ENCODE assay signal across 8 cellular contexts in genomic region chr22:29883045-29883830, GRCh38. TPM values are rescaled to one million over a fixed set of nuclear protein-coding genes. Genes with fewer than 3 reads are reported as not detected.
A peak's percentile ranks its signal among the peaks of the same experiment; 100 is the strongest.
DNase-seq lines count a peak whose midpoint lies in the region; ATAC-seq, FAIRE-seq and TF ChIP-seq lines count a peak whose summit lies in the region.

Gene MTMR3 (plus strand): TSS chr22:29883174. CDS start chr22:29971060, 87,886 bp downstream.

- POLR2A ChIA-PET in BJ (lab: Charles Lee), result no interaction called here
- POLR2A ChIA-PET in H1 (lab: Charles Lee; ENCODE audit: partially characterized antibody), result interaction anchor here (1.3 kb wide), 1 partner anchor 51 kb away, joined by 3 read pairs; no protein-coding TSS in a partner anchor

- H2BK5ac ChIP-seq in H1 (ENCODE audit: low read depth, low read length), result peak within 1 kb of the TSS; percentile 75; the same call in 1 of the 2 replicates

- no peak; a peak in 1 of 4 replicates for TF ChIP-seq RAD21 in H1 (IDR thresholded peaks at IDR 0.05 in 1 of 2, conservative IDR thresholded peaks at IDR 0.05 in 1 of 2; ENCODE audit: low read depth in 2 of 2, low read length in 2 of 2)

- H3K9me3 Mint-ChIP-seq in activated CD8-positive, alpha-beta memory T cell treated with anti-CD3 and anti-CD28 coated beads, Interleukin-2, amount 10 ng/mL, durations not matched to agents 7 days and 5 days (ENCODE audit: low read depth), result no peaks in the 10 kb centered on the region

- no peak for TF ChIP-seq EP300 in H1 (IDR thresholded peaks at IDR 0.05; ENCODE audit: borderline replicate concordance in 1 of 2, low read depth in 2 of 2, low read length in 2 of 2)

- H3K4me1 Mint-ChIP-seq in activated CD8-positive, alpha-beta memory T cell treated with anti-CD3 and anti-CD28 coated beads, Interleukin-2, amount 10 ng/mL, durations not matched to agents 7 days and 5 days, result peaks cover 12% of the 10 kb centered on the region

- H2BK20ac ChIP-seq in H1 (ENCODE audit: low read length), result no peak within 1 kb of the TSS

- peaks cover 2% of the 10 kb centered on the region for H3K36me3 Mint-ChIP-seq in activated CD8-positive, alpha-beta memory T cell treated with anti-CD3 and anti-CD28 coated beads, Interleukin-2, amount 10 ng/mL, durations not matched to agents 7 days and 5 days

- peak; percentile 85 for ATAC-seq in activated CD8-positive, alpha-beta memory T cell treated with anti-CD3 and anti-CD28 coated beads, Interleukin-2, amount 10 ng/mL, durations not matched to agents 7 days and 5 days

- no peak within 1 kb of the TSS for H3K4ac ChIP-seq in H1 (replicated peaks; ENCODE audit: insufficient read length, low read depth, low read length)

- peaks cover 0 to 46% of the 10 kb centered on the region in 2 experiments; a peak in 2 of 4 replicates for H3K79me2 ChIP-seq in H1 (ENCODE audit: control insufficient read depth in 1 of 2, insufficient read depth in 2 of 2, low read length in 2 of 2)

- H3K27me3 ChIP-seq in BJ (ENCODE audit: control insufficient read depth, insufficient read depth, low read length) (no peaks in the 10 kb centered on the region), H1 (replicated peaks in 1 of 4; ENCODE audit: control insufficient read depth in 3 of 4, extremely low read depth in 1 of 4, insufficient read depth in 3 of 4, low read length in 3 of 4) (no peaks in the 10 kb centered on the region)

- no peak within 1 kb of the TSS for H4K91ac ChIP-seq in H1 (replicated peaks; ENCODE audit: insufficient read length, low read length)

- peak within 1 kb of the TSS; percentile 89 for H4K8ac ChIP-seq in H1 (ENCODE audit: extremely low read depth, insufficient read depth, low read length)

- no peak within 1 kb of the TSS for H2BK15ac ChIP-seq in H1 (ENCODE audit: low read length)

- H3K36me3 ChIP-seq in BJ (ENCODE audit: control insufficient read depth, insufficient read depth, low read length), result no peaks in the 10 kb centered on the region
- H3K36me3 ChIP-seq in H1 (ENCODE audit: control insufficient read depth in 2 of 4, insufficient read depth in 4 of 4, low read length in 3 of 4), result no peaks in the 10 kb centered on the region

- 0 out of 2 replicates have a peak, but pooled peaks cover 2% of the 10 kb centered on the region for H3K23me2 ChIP-seq in H1 (ENCODE audit: low read depth, low read length)

- H3K4me3 ChIP-seq in BJ (ENCODE audit: low read depth, low read length), result peak within 1 kb of the TSS; percentile 67
- H3K4me3 ChIP-seq in H1 (ENCODE audit: extremely low read depth in 1 of 4, insufficient read depth in 2 of 4, low read depth in 3 of 4, low read length in 4 of 4), result peak within 1 kb of the TSS; percentile 84 to 96 (median 86)

- WGBS in H1 (ENCODE audit: extremely low coverage in 1 of 2, insufficient coverage in 1 of 2, insufficient read length in 1 of 2, insufficient replicate concordance in 2 of 2, low coverage in 1 of 2, low lambda C conversion rate in 2 of 2, missing lambda C conversion rate in 1 of 2), 2 experiments, result 1% methylated on average over 61 of the region's 88 CpGs; no CpG with 5 or more reads in 1 of the 2 experiments

- H3K56ac ChIP-seq in H1 (replicated peaks; ENCODE audit: insufficient read length, low read depth, low read length), result peak within 1 kb of the TSS; percentile 79

- peak within 1 kb of the TSS; percentile 98 for H3K18ac ChIP-seq in H1 (ENCODE audit: extremely low read depth, low read length)

- no peak; the same call in none of the 2 replicates for TF ChIP-seq CTCF in BJ (IDR thresholded peaks at IDR 0.05; ENCODE audit: insufficient read depth, low read depth, low read length)
- peak in 1 of 3 experiments; percentile 7; a peak in 1 of 4 replicates for TF ChIP-seq CTCF in H1 (IDR thresholded peaks at IDR 0.05; ENCODE audit: control extremely low read depth in 1 of 3, insufficient read depth in 1 of 3, low read depth in 1 of 3, low read length in 3 of 3)

- H3K27ac ChIP-seq in H1 (ENCODE audit: low read depth, low read length), result peak within 1 kb of the TSS; percentile 80; the same call in 1 of the 2 replicates

- H4K5ac ChIP-seq in H1 (ENCODE audit: insufficient read length, low read depth, low read length), result peak within 1 kb of the TSS; percentile 55

- H3K14ac ChIP-seq in H1 (ENCODE audit: insufficient read length), result no peak within 1 kb of the TSS

- no peak for FAIRE-seq in H1 (lab: Jason Lieb, UNC)

- peaks cover 0 to 5% of the 10 kb centered on the region in 2 experiments for H4K20me1 ChIP-seq in H1 (replicated peaks in 1 of 2; ENCODE audit: control insufficient read depth in 1 of 2, insufficient read depth in 2 of 2, low read length in 2 of 2)

- no peaks in the 10 kb centered on the region for H3K9me3 ChIP-seq in H1 (ENCODE audit: insufficient read depth in 2 of 2, low read depth in 1 of 2, low read length in 1 of 2)

- 0 out of 3 replicates have a peak, but pooled peaks of 1 of the 2 experiments have one; percentile 38 for TF ChIP-seq POLR2A in H1 (IDR thresholded peaks at IDR 0.05; ENCODE audit: control extremely low read depth in 1 of 2, low read depth in 2 of 2, low read length in 2 of 2)

- peaks cover 0 to 5% (median 3%) of the 10 kb centered on the region in 4 experiments; a peak in 4 of 7 replicates for H3K4me1 ChIP-seq in H1 (replicated peaks in 1 of 4; ENCODE audit: control insufficient read depth in 3 of 4, insufficient read depth in 4 of 4, low read length in 3 of 4)

- peak within 1 kb of the TSS; percentile 45; the same call in 1 of the 2 replicates for H2AFZ ChIP-seq in H1 (ENCODE audit: low read length)

- H3K23ac ChIP-seq in H1 (ENCODE audit: insufficient read length), result no peak within 1 kb of the TSS

- H3K27me3 Mint-ChIP-seq in activated CD8-positive, alpha-beta memory T cell treated with anti-CD3 and anti-CD28 coated beads, Interleukin-2, amount 10 ng/mL, durations not matched to agents 7 days and 5 days, result peaks cover 7% of the 10 kb centered on the region

- H2BK12ac ChIP-seq in H1 (ENCODE audit: low read depth, low read length), result no peak within 1 kb of the TSS

- peak within 1 kb of the TSS; percentile 76 to 96 (median 84) for H3K9ac ChIP-seq in H1 (replicated peaks in 1 of 4; ENCODE audit: extremely low read depth in 1 of 4, low read depth in 3 of 4, low read length in 3 of 4)

- CTCF ChIA-PET in BJ (lab: Yijun Ruan, JAX), result interaction anchor here (0.9 to 2.9 kb wide), 2 partner anchors 27 to 122 kb away, joined by 5 to 8 read pairs; no protein-coding TSS in a partner anchor
- CTCF ChIA-PET in activated CD8-positive, alpha-beta memory T cell treated with anti-CD3 and anti-CD28 coated beads, Interleukin-2, amount 10 ng/mL, durations not matched to agents 7 days and 5 days (lab: Charles Lee), result interaction anchor here (0.9 to 1.7 kb wide), 4 partner anchors 18 to 258 kb away, joined by 3 to 4 read pairs (median 4); no protein-coding TSS in a partner anchor
- CTCF ChIA-PET in H1 (lab: Charles Lee; ENCODE audit: partially characterized antibody), result interaction anchor here (1.2 to 1.5 kb wide), 3 partner anchors 12 to 119 kb away, joined by 3 to 4 read pairs (median 3); no protein-coding TSS in a partner anchor

- H3K4me2 ChIP-seq in H1 (ENCODE audit: insufficient read depth in 1 of 2, low read depth in 2 of 2, low read length in 2 of 2), result peak within 1 kb of the TSS; percentile 45 to 75

- no peak within 1 kb of the TSS for H2BK120ac ChIP-seq in H1 (replicated peaks; ENCODE audit: low read depth, low read length)

- peak within 1 kb of the TSS; percentile 87 for H3K4me3 Mint-ChIP-seq in activated CD8-positive, alpha-beta memory T cell treated with anti-CD3 and anti-CD28 coated beads, Interleukin-2, amount 10 ng/mL, durations not matched to agents 7 days and 5 days

- DNase-seq in BJ (ENCODE audit: low read depth), result peak; percentile 15
- DNase-seq in GM19240 (ENCODE audit: insufficient read length, low spot score), result peak; percentile 29
- DNase-seq in HK-2 (ENCODE audit: unreplicated experiment), result peak; percentile 92
- DNase-seq in NOMO-1 treated with DMSO at 0.1 percent for 48 hours (lab: John Stamatoyannopoulos, UW; ENCODE audit: unreplicated experiment), result peak; percentile 83
- DNase-seq in activated CD8-positive, alpha-beta memory T cell treated with anti-CD3 and anti-CD28 coated beads, Interleukin-2, amount 10 ng/mL, durations not matched to agents 7 days and 5 days, result peak; percentile 94
- DNase-seq in H1 (ENCODE audit: low read depth in 1 of 2, low spot score in 2 of 2), result peak; percentile 64 to 99
- peak; percentile 99 for DNase-seq in mesenteric fat pad (ENCODE audit: low spot score)
- DNase-seq in stimulated activated CD8-positive, alpha-beta memory T cell treated with anti-CD3 and anti-CD28 coated beads, Interleukin-15, amount 100 ng/mL, for 1 hour (ENCODE audit: low read depth), result peak; percentile 85

- H2AK5ac ChIP-seq in H1 (ENCODE audit: low read depth, low read length), result no peak within 1 kb of the TSS

- peak within 1 kb of the TSS; percentile 85 for H3K27ac Mint-ChIP-seq in activated CD8-positive, alpha-beta memory T cell treated with anti-CD3 and anti-CD28 coated beads, Interleukin-2, amount 10 ng/mL, durations not matched to agents 7 days and 5 days

- H3K79me1 ChIP-seq in H1 (ENCODE audit: low read depth, low read length), result no peaks in the 10 kb centered on the region

TF ChIP-seq in H1, 55 proteins besides CTCF, POLR2A, EP300 and RAD21 (continues in another document):
- peak; percentile 91 for TF ChIP-seq YY1 (IDR thresholded peaks at IDR 0.05; ENCODE audit: low read depth, low read length)
- TF ChIP-seq SIN3A (conservative IDR thresholded peaks at IDR 0.05 in 1 of 2, IDR thresholded peaks at IDR 0.05 in 1 of 2; ENCODE audit: low read depth in 1 of 2, low read length in 2 of 2), result peak; percentile 10 to 73; a peak in 1 of 4 replicates
- TF ChIP-seq GTF2F1 (IDR thresholded peaks at IDR 0.05; ENCODE audit: borderline replicate concordance, low read depth, low read length), result no peak
- 0 out of 2 replicates have a peak, but pooled peaks have one; percentile 20 for TF ChIP-seq BACH1 (IDR thresholded peaks at IDR 0.05; ENCODE audit: low read length)
- peak; percentile 62; the same call in 1 of the 2 replicates for TF ChIP-seq TAF1 (IDR thresholded peaks at IDR 0.05; ENCODE audit: low read depth, low read length)
- TF ChIP-seq JUN (IDR thresholded peaks at IDR 0.05; ENCODE audit: low read depth, low read length), result no peak

RNA-seq across cellular contexts. Expression of gene MTMR3, which starts in this region (rescaled TPM):
- polyA plus RNA-seq in BJ (2011; rRNA removed) (22.2 and 32.8 TPM in 2 replicates), H1 (2011; rRNA removed) (16.9 and 23.4 TPM in 2 replicates)
- polyA minus RNA-seq in BJ (2011; rRNA and poly(A)+ RNA removed), result 37.4 and 40.1 TPM in 2 replicates
- 10 to 100 TPM; 26.1 to 26.4 TPM for total RNA-seq in activated CD8-positive, alpha-beta memory T cell treated with anti-CD3 and anti-CD28 coated beads, Interleukin-2, amount 10 ng/mL, durations not matched to agents 7 days and 5 days
- 18.5 and 20.2 TPM in 2 replicates for total RNA-seq in H1 (2021; fragmentation: NEBNext Ultra II Directional; extraction: Animal tissue kit (Norgen Biotek cat#: 25700))
- polyA plus RNA-seq in H1 (2011; cell fraction: cytosol; rRNA removed), result 18.1 TPM
- polyA plus RNA-seq in H1 (2011; cell fraction: nucleus; rRNA removed), result 88.0 TPM
- polyA plus RNA-seq in H1 (2012, experiment 1 of 2), result 10.5 to 13.3 TPM (median 12.5 TPM) in 4 replicates
- 1.7 TPM for polyA plus RNA-seq in H1 (2012, experiment 2 of 2)
- 6.5 TPM for polyA plus RNA-seq in H1 (2013, experiment 1 of 2)
- 6.1 TPM for polyA plus RNA-seq in H1 (2013, experiment 2 of 2)
- 39.9 and 47.3 TPM in 2 replicates for polyA minus RNA-seq in H1 (2011; rRNA and poly(A)+ RNA removed)
- polyA minus RNA-seq in H1 (2011; cell fraction: cytosol; rRNA and poly(A)+ RNA removed), result 14.8 TPM
- polyA minus RNA-seq in H1 (2011; cell fraction: nucleus; rRNA and poly(A)+ RNA removed), result 35.2 TPM
- total RNA-seq in mesenteric fat pad, result 52.8 TPM

Comparison
In these comparisons a context has a peak if more than half of its experiments do, and no peak if none do; other contexts are left out.
1. Peak in every context shown above with its lines: DNase-seq, ATAC-seq, H3K4me3 ChIP-seq and H3K27ac ChIP-seq.
2. DNase-seq: peak in every context shown above with its lines; median percentile 99 in mesenteric fat pad; 94 in activated CD8-positive, alpha-beta memory T cell treated with anti-CD3 and anti-CD28 coated beads, Interleukin-2, amount 10 ng/mL, durations not matched to agents 7 days and 5 days; 92 in HK-2; 85 in stimulated activated CD8-positive, alpha-beta memory T cell treated with anti-CD3 and anti-CD28 coated beads, Interleukin-15, amount 100 ng/mL, for 1 hour; 83 in NOMO-1 treated with DMSO at 0.1 percent for 48 hours; 82 in H1; 29 in GM19240; 15 in BJ.